In genomic region chr2:156339110-156339847, GRCh38 we compare ENCODE assay signal across 1 cellular context.
TF ChIP-seq lines count a peak whose summit lies in the region.

No MANE protein-coding gene starts in this region.

TF ChIP-seq in GM23338, 12 proteins besides CTCF, POLR2A, EP300 and RAD21:
- TF ChIP-seq JUNB (IDR thresholded peaks at IDR 0.05; ENCODE audit: unreplicated experiment) (no peak), EZH2 (IDR thresholded peaks at IDR 0.05; ENCODE audit: low read depth, unreplicated experiment) (no peak), EZH2phosphoT487 (IDR thresholded peaks at IDR 0.05; ENCODE audit: unreplicated experiment) (no peak), STAT1 (IDR thresholded peaks at IDR 0.05; ENCODE audit: unreplicated experiment) (no peak), CREB1 (CRISPR knock-in tag; IDR thresholded peaks at IDR 0.05; ENCODE audit: low read depth) (no peak), NANOG (IDR thresholded peaks at IDR 0.05; ENCODE audit: borderline replicate concordance) (no peak), ZNF331 (CRISPR knock-in tag; IDR thresholded peaks at IDR 0.05; ENCODE audit: low read depth) (no peak), ZNF462 (CRISPR knock-in tag; IDR thresholded peaks at IDR 0.05) (no peak), POLR2AphosphoS5 (IDR thresholded peaks at IDR 0.05; ENCODE audit: low read depth) (no peak), ZNF114 (CRISPR knock-in tag; IDR thresholded peaks at IDR 0.05) (no peak)
- TF ChIP-seq, protein P1, sequence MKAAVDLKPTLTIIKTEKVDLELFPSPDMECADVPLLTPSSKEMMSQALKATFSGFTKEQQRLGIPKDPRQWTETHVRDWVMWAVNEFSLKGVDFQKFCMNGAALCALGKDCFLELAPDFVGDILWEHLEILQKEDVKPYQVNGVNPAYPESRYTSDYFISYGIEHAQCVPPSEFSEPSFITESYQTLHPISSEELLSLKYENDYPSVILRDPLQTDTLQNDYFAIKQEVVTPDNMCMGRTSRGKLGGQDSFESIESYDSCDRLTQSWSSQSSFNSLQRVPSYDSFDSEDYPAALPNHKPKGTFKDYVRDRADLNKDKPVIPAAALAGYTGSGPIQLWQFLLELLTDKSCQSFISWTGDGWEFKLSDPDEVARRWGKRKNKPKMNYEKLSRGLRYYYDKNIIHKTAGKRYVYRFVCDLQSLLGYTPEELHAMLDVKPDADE (IDR thresholded peaks at IDR 0.05), result no peak
- TF ChIP-seq, protein P2, sequence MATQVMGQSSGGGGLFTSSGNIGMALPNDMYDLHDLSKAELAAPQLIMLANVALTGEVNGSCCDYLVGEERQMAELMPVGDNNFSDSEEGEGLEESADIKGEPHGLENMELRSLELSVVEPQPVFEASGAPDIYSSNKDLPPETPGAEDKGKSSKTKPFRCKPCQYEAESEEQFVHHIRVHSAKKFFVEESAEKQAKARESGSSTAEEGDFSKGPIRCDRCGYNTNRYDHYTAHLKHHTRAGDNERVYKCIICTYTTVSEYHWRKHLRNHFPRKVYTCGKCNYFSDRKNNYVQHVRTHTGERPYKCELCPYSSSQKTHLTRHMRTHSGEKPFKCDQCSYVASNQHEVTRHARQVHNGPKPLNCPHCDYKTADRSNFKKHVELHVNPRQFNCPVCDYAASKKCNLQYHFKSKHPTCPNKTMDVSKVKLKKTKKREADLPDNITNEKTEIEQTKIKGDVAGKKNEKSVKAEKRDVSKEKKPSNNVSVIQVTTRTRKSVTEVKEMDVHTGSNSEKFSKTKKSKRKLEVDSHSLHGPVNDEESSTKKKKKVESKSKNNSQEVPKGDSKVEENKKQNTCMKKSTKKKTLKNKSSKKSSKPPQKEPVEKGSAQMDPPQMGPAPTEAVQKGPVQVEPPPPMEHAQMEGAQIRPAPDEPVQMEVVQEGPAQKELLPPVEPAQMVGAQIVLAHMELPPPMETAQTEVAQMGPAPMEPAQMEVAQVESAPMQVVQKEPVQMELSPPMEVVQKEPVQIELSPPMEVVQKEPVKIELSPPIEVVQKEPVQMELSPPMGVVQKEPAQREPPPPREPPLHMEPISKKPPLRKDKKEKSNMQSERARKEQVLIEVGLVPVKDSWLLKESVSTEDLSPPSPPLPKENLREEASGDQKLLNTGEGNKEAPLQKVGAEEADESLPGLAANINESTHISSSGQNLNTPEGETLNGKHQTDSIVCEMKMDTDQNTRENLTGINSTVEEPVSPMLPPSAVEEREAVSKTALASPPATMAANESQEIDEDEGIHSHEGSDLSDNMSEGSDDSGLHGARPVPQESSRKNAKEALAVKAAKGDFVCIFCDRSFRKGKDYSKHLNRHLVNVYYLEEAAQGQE (IDR thresholded peaks at IDR 0.05; ENCODE audit: unreplicated experiment), result no peak
TF ChIP-seq in GM23338: peak in this region for 0.
